ENCODE assay signal across 16 cellular contexts in genomic region chr13:61765181-61765742, GRCh38.
"Had no signal": no experiment of that assay in that cellular context is flagged by ENCODE, and none has a peak within 500 bp of the region (broad histone marks: within the 10 kb centered on the region; RNA-seq: fewer than 3 reads in every experiment).

No MANE protein-coding gene starts in this region.

- H3K27me3 ChIP-seq: foreskin keratinocyte, hepatocyte, right atrium auricular region, sigmoid colon had no signal

- H3K4me1 ChIP-seq: foreskin keratinocyte, right atrium auricular region, sigmoid colon had no signal

- DNase-seq: endodermal cell; erythroblast; foreskin keratinocyte; head of caudate nucleus; left ventricle myocardium superior; mesenchymal stem cell; midbrain; sigmoid colon; stimulated activated CD4-positive, alpha-beta T cell treated with anti-CD3 and anti-CD28 coated beads, Interleukin-2, amount 100 ng/mL, for 24 hours; stimulated activated CD4-positive, alpha-beta T cell treated with anti-CD3 and anti-CD28 coated beads, Interleukin-4, amount 100 ng/mL, for 4 hours; stimulated activated naive CD4-positive, alpha-beta T cell treated with Interleukin-2 at 50 U/mL for 16 hours; trophoblast cell had no signal

- H3K79me2 ChIP-seq: hepatocyte had no signal

- H3K36me3 ChIP-seq: right atrium auricular region, sigmoid colon had no signal

- H3K27ac ChIP-seq: foreskin keratinocyte, hepatocyte, right atrium auricular region, sigmoid colon, skin epidermis had no signal

- H2AFZ ChIP-seq: hepatocyte had no signal

- H3K4me2 ChIP-seq: hepatocyte had no signal

- H3K9me3 ChIP-seq: right atrium auricular region had no signal

- ATAC-seq: foreskin keratinocyte, left ventricle myocardium superior had no signal

- H3K4me3 ChIP-seq: hepatocyte, lung, right atrium auricular region, sigmoid colon, skin epidermis had no signal
